In genomic region chr11:12235945-12236743, GRCh38 we compare ENCODE assay signal across 8 cellular contexts.
DNase-seq lines count a peak whose midpoint lies in the region; ATAC-seq and TF ChIP-seq lines count a peak whose summit lies in the region.

No MANE protein-coding gene starts in this region.

- no peak overlapping the region for H3K4me3 Mint-ChIP-seq in WTC11
- H3K4me3 Mint-ChIP-seq in mesothelial cell of epicardium = no peak overlapping the region

- peak overlapping the region; percentile 97 for H3K27ac ChIP-seq in stomach smooth muscle (ENCODE audit: low read length)

- H3K4me1 ChIP-seq in stomach smooth muscle (ENCODE audit: control insufficient read depth, insufficient read depth, low read length) = peaks cover 76% of the 10 kb centered on the region

- peak overlapping the region; percentile 51 to 52 for H3K9ac ChIP-seq in stomach smooth muscle (ENCODE audit: low read length in 2 of 2)

- POLR2A ChIA-PET in AG04449 (lab: Yijun Ruan, JAX) = interaction anchor here (0.6 kb wide), 2 partner anchors 34 to 77 kb away, joined by 3 read pairs; no protein-coding TSS in a partner anchor
- POLR2A ChIA-PET in WTC11 (lab: Charles Lee) = interaction anchor here (1.2 kb wide), 1 partner anchor 98 kb away, joined by 3 read pairs; no protein-coding TSS in a partner anchor

- H3K27ac Mint-ChIP-seq in WTC11 (no peak overlapping the region), mesothelial cell of epicardium (no peak overlapping the region)

- ATAC-seq in HG02678 (IDR thresholded peaks at IDR 0.05; ENCODE audit: unreplicated experiment) = peak; percentile 77
- peak; percentile 70 for ATAC-seq in WTC11

- H3K27me3 Mint-ChIP-seq in WTC11 (ENCODE audit: low read depth) = no peaks in the 10 kb centered on the region; the same call in 1 of the 2 replicates
- H3K27me3 Mint-ChIP-seq in mesothelial cell of epicardium (ENCODE audit: low read depth) = no peaks in the 10 kb centered on the region

- no peaks in the 10 kb centered on the region for H3K27me3 ChIP-seq in stomach smooth muscle (ENCODE audit: control insufficient read depth in 1 of 2, insufficient read depth in 2 of 2, low read length in 2 of 2)

- peak; percentile 46 for TF ChIP-seq CTCF in AG04449 (IDR thresholded peaks at IDR 0.05; ENCODE audit: insufficient read depth, low read length, missing control alignments)
- peak; percentile 69 for TF ChIP-seq CTCF in GM12873 (IDR thresholded peaks at IDR 0.05; ENCODE audit: insufficient read depth, low read depth, low read length, missing control alignments)
- TF ChIP-seq CTCF in WTC11 (IDR thresholded peaks at IDR 0.05) = peak; percentile 51; the same call in 1 of the 2 replicates
- peak; percentile 78 for TF ChIP-seq CTCF in mesothelial cell of epicardium (IDR thresholded peaks at IDR 0.05; ENCODE audit: unreplicated experiment)

- CTCF ChIA-PET in AG04449 (lab: Yijun Ruan, JAX) (interaction anchor here (0.7 to 8.9 kb wide), 48 partner anchors 10 to 191 kb away, joined by 3 to 95 read pairs (median 6); no protein-coding TSS in a partner anchor), WTC11 (lab: Charles Lee) (interaction anchor here (0.6 to 2.4 kb wide), 18 partner anchors 13 to 1326 kb away, joined by 3 to 13 read pairs (median 5); no protein-coding TSS in a partner anchor)

- DNase-seq in AG04449 (ENCODE audit: low read depth, low spot score) (no peak), NCI-H2029 treated with DMSO at 0.1 percent for 48 hours (lab: John Stamatoyannopoulos, UW) (peak; percentile 64), WTC11 (ENCODE audit: low spot score) (no peak), mesothelial cell of epicardium (ENCODE audit: low spot score in 2 of 2, unreplicated experiment in 2 of 2) (no peak)
- peak; percentile 9 for DNase-seq in effector CD4-positive, alpha-beta T cell

- H3K9me3 Mint-ChIP-seq in WTC11 = no peaks in the 10 kb centered on the region
- H3K9me3 Mint-ChIP-seq in mesothelial cell of epicardium = no peaks in the 10 kb centered on the region

- peaks cover 24 to 25% of the 10 kb centered on the region in 2 donors for H3K36me3 ChIP-seq in stomach smooth muscle (ENCODE audit: control insufficient read depth in 2 of 2, insufficient read depth in 2 of 2, low read length in 2 of 2)

- no peak overlapping the region for H3K4me3 ChIP-seq in AG04449 (ENCODE audit: low read depth, low read length)
- H3K4me3 ChIP-seq in stomach smooth muscle (ENCODE audit: low read length in 2 of 2) = no peak overlapping the region

- no peaks in the 10 kb centered on the region for H3K9me3 ChIP-seq in stomach smooth muscle (ENCODE audit: control insufficient read depth in 2 of 2, low read length in 2 of 2)

- H3K36me3 Mint-ChIP-seq in WTC11 = no peaks in the 10 kb centered on the region
- H3K36me3 Mint-ChIP-seq in mesothelial cell of epicardium = no peaks in the 10 kb centered on the region

- H3K4me1 Mint-ChIP-seq in WTC11 (peaks cover 3% of the 10 kb centered on the region; the same call in 1 of the 2 replicates), mesothelial cell of epicardium (peaks cover 20% of the 10 kb centered on the region)

TF ChIP-seq in WTC11, 78 proteins besides CTCF, POLR2A, EP300 and RAD21:
- TF ChIP-seq JUN (CRISPR knock-in tag; IDR thresholded peaks at IDR 0.05) = no peak
- no peak for TF ChIP-seq ATF2 (CRISPR knock-in tag; IDR thresholded peaks at IDR 0.05; ENCODE audit: borderline replicate concordance, low read depth)

Comparison
In these comparisons a context has a peak if more than half of its experiments do, and no peak if none do; other contexts are left out.
1. DNase-seq: peak in NCI-H2029 treated with DMSO at 0.1 percent for 48 hours (single experiment) and effector CD4-positive, alpha-beta T cell (single experiment); none in AG04449 (single experiment), WTC11 (single experiment) and mesothelial cell of epicardium (0 of 2).
2. Peak in every context shown above with its lines, with median percentiles within 50 percentile points of each other: CTCF ChIP-seq.